ENCODE assay signal across 14 cellular contexts in genomic region chr19:51751655-51752054, GRCh38. TPM values are rescaled to one million over a fixed set of nuclear protein-coding genes. Genes with fewer than 3 reads are reported as not detected.
DNase-seq lines count a peak whose midpoint lies in the region; TF ChIP-seq lines count a peak whose summit lies in the region.
"Had no signal": no experiment of that assay in that cellular context is flagged by ENCODE, and none has a peak within 500 bp of the region (broad histone marks: within the 10 kb centered on the region; RNA-seq: fewer than 3 reads in every experiment).

Gene FPR1 (minus strand): TSS chr19:51751878. CDS start chr19:51746994, 4,884 bp downstream.

- no peak within 1 kb of the TSS for H2AFZ ChIP-seq in hepatocyte

- BruUV-seq in A673 (replicated peaks; lab: Mats Ljungman, UMichigan), result no TSS peak
- BruUV-seq in Caco-2 (replicated peaks; lab: Mats Ljungman, UMichigan), result no TSS peak

- WGBS in hepatocyte (ENCODE audit: low lambda C conversion rate, missing lambda C conversion rate), result 82% methylated on average over 2 of the region's 2 CpGs

- peaks cover 2% of the 10 kb centered on the region for H3K27me3 Mint-ChIP-seq in activated naive CD4-positive, alpha-beta T cell treated with anti-CD3 and anti-CD28 coated beads for 36 hours (ENCODE audit: low read depth)
- peaks cover 3% of the 10 kb centered on the region for H3K27me3 Mint-ChIP-seq in Caco-2 (ENCODE audit: insufficient read depth, unreplicated experiment)

- no peak within 1 kb of the TSS for H3K4me2 ChIP-seq in hepatocyte

- no peaks in the 10 kb centered on the region for H3K4me1 ChIP-seq in A673 (ENCODE audit: insufficient read depth, low read length, poor library complexity, severe bottlenecking)
- no peaks in the 10 kb centered on the region for H3K4me1 ChIP-seq in Caco-2
- no peaks in the 10 kb centered on the region for H3K4me1 ChIP-seq in hepatocyte (ENCODE audit: insufficient read depth)

- POLR2A ChIA-PET in A673 (lab: Charles Lee; ENCODE audit: low non-redundant PET), result no interaction called here
- POLR2A ChIA-PET in Caco-2 (lab: Charles Lee), result no interaction called here

- H3K27me3 ChIP-seq in A673 (replicated peaks; ENCODE audit: insufficient read depth, low read depth, low read length, poor library complexity) (peaks cover 10% of the 10 kb centered on the region), Caco-2 (replicated peaks; ENCODE audit: control insufficient read depth, insufficient read depth, low read length) (no peaks in the 10 kb centered on the region), hepatocyte (no peaks in the 10 kb centered on the region)

- no peaks in the 10 kb centered on the region for H3K9me2 ChIP-seq in hepatocyte (replicated peaks; ENCODE audit: insufficient read depth)

- H3K9me3 ChIP-seq in A673 (ENCODE audit: low read depth, low read length, poor library complexity, severe bottlenecking), result no peaks in the 10 kb centered on the region
- H3K9me3 ChIP-seq in Caco-2, result no peaks in the 10 kb centered on the region
- H3K9me3 ChIP-seq in hepatocyte (ENCODE audit: low read depth), result no peaks in the 10 kb centered on the region

- H3K36me3 Mint-ChIP-seq in activated naive CD4-positive, alpha-beta T cell treated with anti-CD3 and anti-CD28 coated beads for 36 hours (ENCODE audit: low read depth), result no peaks in the 10 kb centered on the region
- H3K36me3 Mint-ChIP-seq in Caco-2 (ENCODE audit: insufficient read depth, unreplicated experiment), result no peaks in the 10 kb centered on the region

- no peaks in the 10 kb centered on the region for H4K20me1 ChIP-seq in hepatocyte (ENCODE audit: insufficient read depth, poor library complexity, severe bottlenecking)

- TF ChIP-seq CTCF in A673 (conservative IDR thresholded peaks at IDR 0.05; ENCODE audit: low read depth, low read length) (no peak), NB4 (IDR thresholded peaks at IDR 0.05; ENCODE audit: low read depth, low read length) (no peak), coronary artery (IDR thresholded peaks at IDR 0.05) (no peak), Caco-2 (IDR thresholded peaks at IDR 0.05; ENCODE audit: insufficient read depth in 1 of 2, low read depth in 1 of 2, low read length in 1 of 2, severe bottlenecking in 1 of 2, unreplicated experiment in 1 of 2) (no peak), hepatocyte (IDR thresholded peaks at IDR 0.05; ENCODE audit: poor library complexity) (no peak)

- no peak within 1 kb of the TSS for H3K27ac Mint-ChIP-seq in activated naive CD4-positive, alpha-beta T cell treated with anti-CD3 and anti-CD28 coated beads for 36 hours
- H3K27ac Mint-ChIP-seq in Caco-2 (ENCODE audit: unreplicated experiment), result no peak within 1 kb of the TSS
- H3K27ac Mint-ChIP-seq: activated naive CD4-positive, alpha-beta T cell treated with anti-CD3 and anti-CD28 coated beads, Interleukin-2, amount 50 U/mL, for 72 hours had no signal

- TF ChIP-seq POLR2A in NB4 (IDR thresholded peaks at IDR 0.05; ENCODE audit: extremely low read depth, insufficient read length), result no peak

- no peaks in the 10 kb centered on the region for H3K9me3 Mint-ChIP-seq in activated naive CD4-positive, alpha-beta T cell treated with anti-CD3 and anti-CD28 coated beads for 36 hours
- peaks cover 53% of the 10 kb centered on the region for H3K9me3 Mint-ChIP-seq in Caco-2 (ENCODE audit: unreplicated experiment)
- H3K9me3 Mint-ChIP-seq: activated naive CD4-positive, alpha-beta T cell treated with anti-CD3 and anti-CD28 coated beads, Interleukin-2, amount 50 U/mL, for 72 hours had no signal

- CTCF ChIA-PET in A673 (lab: Charles Lee) (no interaction called here), Caco-2 (lab: Charles Lee) (no interaction called here)
- CTCF ChIA-PET in activated naive CD4-positive, alpha-beta T cell treated with anti-CD3 and anti-CD28 coated beads for 36 hours (lab: Charles Lee), result no interaction called here

- H3K27ac ChIP-seq in A673 (ENCODE audit: low read depth, low read length, poor library complexity, severe bottlenecking) (no peak within 1 kb of the TSS), coronary artery (peak within 1 kb of the TSS in 1 of 2 donors; percentile 65), hepatocyte (no peak within 1 kb of the TSS)
- H3K27ac ChIP-seq: WERI-Rb-1 had no signal

- DNase-seq in A673 (ENCODE audit: low spot score), result peak; percentile 22
- DNase-seq in NB4 (ENCODE audit: low read depth), result peak; percentile 86
- no peak for DNase-seq in coronary artery (ENCODE audit: low spot score)
- no peak for DNase-seq in mesenteric fat pad (ENCODE audit: low spot score)
- DNase-seq in activated naive CD4-positive, alpha-beta T cell treated with anti-CD3 and anti-CD28 coated beads for 36 hours, result no peak
- no peak for DNase-seq in HCEC 1CT
- no peak for DNase-seq in Caco-2
- no peak for DNase-seq in hepatocyte (ENCODE audit: low spot score)
- DNase-seq: H7, WERI-Rb-1 had no signal

- H3K4me3 Mint-ChIP-seq in activated naive CD4-positive, alpha-beta T cell treated with anti-CD3 and anti-CD28 coated beads for 36 hours, result no peak within 1 kb of the TSS
- H3K4me3 Mint-ChIP-seq in Caco-2 (ENCODE audit: unreplicated experiment), result no peak within 1 kb of the TSS

- H3K36me3 ChIP-seq in A673 (ENCODE audit: insufficient read depth, low read length, poor library complexity, severe bottlenecking), result no peaks in the 10 kb centered on the region
- no peaks in the 10 kb centered on the region for H3K36me3 ChIP-seq in Caco-2 (ENCODE audit: control insufficient read depth, insufficient read depth, low read length)
- no peaks in the 10 kb centered on the region for H3K36me3 ChIP-seq in hepatocyte (replicated peaks; ENCODE audit: insufficient read depth, low read depth)
- H3K36me3 ChIP-seq: WERI-Rb-1 had no signal

- H3K79me2 ChIP-seq in hepatocyte, result no peaks in the 10 kb centered on the region

- H3K4me3 ChIP-seq in A673 (ENCODE audit: low read depth, low read length, poor library complexity, severe bottlenecking) (no peak within 1 kb of the TSS), NB4 (ENCODE audit: low read depth, low read length) (no peak within 1 kb of the TSS), coronary artery (peak within 1 kb of the TSS; percentile 53), Caco-2 (ENCODE audit: low read depth, low read length) (no peak within 1 kb of the TSS), hepatocyte (no peak within 1 kb of the TSS)
- H3K4me3 ChIP-seq: GM12878 had no signal

- H3K4me1 Mint-ChIP-seq in activated naive CD4-positive, alpha-beta T cell treated with anti-CD3 and anti-CD28 coated beads for 36 hours (ENCODE audit: low read depth), result no peaks in the 10 kb centered on the region
- no peaks in the 10 kb centered on the region for H3K4me1 Mint-ChIP-seq in Caco-2 (ENCODE audit: low read depth, unreplicated experiment)

- intact Hi-C loops in A673 (cut with micrococcal nuclease; ENCODE audit: unreplicated experiment), result no loop called here
- intact Hi-C loops in activated naive CD4-positive, alpha-beta T cell treated with anti-CD3 and anti-CD28 coated beads for 36 hours (cut with micrococcal nuclease), result no loop called here
- intact Hi-C loops in Caco-2 (cut with micrococcal nuclease; ENCODE audit: unreplicated experiment), result no loop called here

RNA-seq across cellular contexts. Expression of gene FPR1, which starts in this region (rescaled TPM):
- total RNA-seq in A673 (2021) (not detected in 2 replicates), mesenteric fat pad (97.6 TPM), Caco-2 (2022) (not detected in 2 replicates), hepatocyte (0.24 and 0.53 TPM in 2 replicates)
- not detected for total RNA-seq in activated naive CD4-positive, alpha-beta T cell treated with anti-CD3 and anti-CD28 coated beads for 36 hours
- polyA plus RNA-seq in hepatocyte, result 1.7 and 2.6 TPM in 2 replicates
- total RNA-seq: activated naive CD4-positive, alpha-beta T cell treated with anti-CD3 and anti-CD28 coated beads, Interleukin-2, amount 50 U/mL, for 72 hours; GM12878; H7; NCI-H460 had no signal
- polyA plus RNA-seq: AG04450, GM12878 had no signal

Comparison
In these comparisons a context has a peak if more than half of its experiments do, and no peak if none do; other contexts are left out.
1. RNA of gene FPR1 (total RNA-seq): 97.6 TPM in mesenteric fat pad (single experiment); 0.24 to 0.53 TPM in hepatocyte, not detected in A673, not detected in activated naive CD4-positive, alpha-beta T cell treated with anti-CD3 and anti-CD28 coated beads for 36 hours and not detected in Caco-2; every median in the first group is over 10 times any median in the second.
2. Peak in DNase-seq in A673; RNA of the gene not detected or under 1 TPM.